ENCODE assay signal across 36 cellular contexts in the genomic region with DNA sequence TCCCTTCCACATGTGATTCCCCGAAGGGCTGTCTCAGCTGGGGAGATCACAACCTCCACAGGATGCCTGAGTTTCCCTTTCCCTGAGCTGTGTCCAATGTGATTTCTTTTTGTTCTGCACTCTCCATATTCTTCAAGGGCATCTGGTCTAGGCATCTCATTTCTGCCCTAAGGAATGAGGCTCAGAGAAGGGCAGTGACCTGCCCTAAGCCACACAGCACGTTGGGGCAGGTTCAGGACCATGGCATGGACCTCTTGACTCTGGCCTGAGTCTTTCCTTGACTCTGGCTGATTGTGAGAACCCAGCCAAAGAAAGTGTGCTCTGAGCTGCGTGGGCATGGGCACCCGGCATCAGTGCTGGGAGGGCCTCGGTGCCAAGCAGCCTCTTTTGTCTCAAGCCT.
"Had no signal": no experiment of that assay in that cellular context is flagged by ENCODE, and none has a peak within 500 bp of the region (broad histone marks: within the 10 kb centered on the region; RNA-seq: fewer than 3 reads in every experiment).

No MANE protein-coding gene starts in this region.

- H3K36me3 Mint-ChIP-seq: activated naive CD8-positive, alpha-beta T cell treated with anti-CD3 and anti-CD28 coated beads, Interleukin-2, amount 10 ng/mL, durations not matched to agents 7 days and 5 days had no signal

- H3K4me1 ChIP-seq: body of pancreas, breast epithelium had no signal

- ATAC-seq: activated CD8-positive, alpha-beta T cell treated with anti-CD3 and anti-CD28 coated beads for 36 hours; activated T-cell treated with anti-CD3 and anti-CD28 coated beads, Interleukin-2, amount 50 U/mL, for 72 hours; activated T-helper 17 cell treated with anti-CD3 and anti-CD28 coated beads, Interleukin-2, amount 50 U/mL, for 72 hours; body of pancreas; Right ventricle myocardium inferior had no signal

- H3K27me3 ChIP-seq: body of pancreas had no signal

- H2AFZ ChIP-seq: PC-9 had no signal

- H3K4me3 Mint-ChIP-seq: activated B cell treated with CpG ODN at 0.5 μM for 24 hours; activated CD8-positive, alpha-beta T cell treated with anti-CD3 and anti-CD28 coated beads for 36 hours; activated naive CD8-positive, alpha-beta T cell treated with anti-CD3 and anti-CD28 coated beads, Interleukin-2, amount 10 ng/mL, durations not matched to agents 7 days and 5 days; activated T-cell treated with anti-CD3 and anti-CD28 coated beads, Interleukin-2, amount 50 U/mL, for 72 hours; activated T-helper 17 cell treated with anti-CD3 and anti-CD28 coated beads, Interleukin-2, amount 50 U/mL, for 72 hours had no signal

- H3K4me1 Mint-ChIP-seq: activated B cell treated with CpG ODN at 0.5 μM for 24 hours; activated naive CD8-positive, alpha-beta T cell treated with anti-CD3 and anti-CD28 coated beads, Interleukin-2, amount 10 ng/mL, durations not matched to agents 7 days and 5 days; activated T-helper 17 cell treated with anti-CD3 and anti-CD28 coated beads, Interleukin-2, amount 50 U/mL, for 72 hours had no signal

- H3K9me3 Mint-ChIP-seq: activated B cell treated with CpG ODN at 0.5 μM for 24 hours; activated CD8-positive, alpha-beta T cell treated with anti-CD3 and anti-CD28 coated beads for 36 hours; activated naive CD8-positive, alpha-beta T cell treated with anti-CD3 and anti-CD28 coated beads, Interleukin-2, amount 10 ng/mL, durations not matched to agents 7 days and 5 days; activated T-cell treated with anti-CD3 and anti-CD28 coated beads, Interleukin-2, amount 50 U/mL, for 72 hours; activated T-helper 17 cell treated with anti-CD3 and anti-CD28 coated beads, Interleukin-2, amount 50 U/mL, for 72 hours had no signal

- H3K4me2 ChIP-seq: KMS-11, PC-9 had no signal

- H3K36me3 ChIP-seq: breast epithelium had no signal

- H3K27ac Mint-ChIP-seq: activated B cell treated with CpG ODN at 0.5 μM for 24 hours; activated CD8-positive, alpha-beta T cell treated with anti-CD3 and anti-CD28 coated beads for 36 hours; activated naive CD8-positive, alpha-beta T cell treated with anti-CD3 and anti-CD28 coated beads, Interleukin-2, amount 10 ng/mL, durations not matched to agents 7 days and 5 days; activated T-cell treated with anti-CD3 and anti-CD28 coated beads, Interleukin-2, amount 50 U/mL, for 72 hours; activated T-helper 17 cell treated with anti-CD3 and anti-CD28 coated beads, Interleukin-2, amount 50 U/mL, for 72 hours had no signal

- H3K4me3 ChIP-seq: body of pancreas, breast epithelium, PC-9 had no signal

- DNase-seq: activated B cell treated with CpG ODN at 0.5 μM for 24 hours; activated CD4-positive, alpha-beta T cell treated with anti-CD3 and anti-CD28 coated beads for 4 hours; activated CD4-positive, alpha-beta T cell treated with anti-CD3 and anti-CD28 coated beads, Interleukin-2, amount 50 U/mL, for 1 hour; activated CD4-positive, CD25-positive, alpha-beta regulatory T cell treated with anti-CD3 and anti-CD28 coated beads, Interleukin-2, amount 50 U/mL, for 72 hours; activated CD8-positive, alpha-beta T cell treated with anti-CD3 and anti-CD28 coated beads for 36 hours; activated effector memory CD4-positive, alpha-beta T cell treated with anti-CD3 and anti-CD28 coated beads, Interleukin-2, amount 50 U/mL, for 16 hours; activated naive CD4-positive, alpha-beta T cell; activated naive CD4-positive, alpha-beta T cell treated with anti-CD3 and anti-CD28 coated beads, Interleukin-2, amount 50 U/mL, for 16 hours; activated naive CD8-positive, alpha-beta T cell treated with anti-CD3 and anti-CD28 coated beads, Interleukin-2, amount 10 ng/mL, durations not matched to agents 7 days and 5 days; activated T-cell treated with anti-CD3 and anti-CD28 coated beads, Interleukin-2, amount 50 U/mL, for 1 hour; activated T-cell treated with anti-CD3 and anti-CD28 coated beads, Interleukin-2, amount 50 U/mL, for 72 hours; amygdala; body of pancreas; caudate nucleus; MM.1S; MV-4-11; NCI-H1092; NCI-H1436 treated with DMSO at 0.1 percent for 48 hours; NCI-H1694 treated with DMSO at 0.1 percent for 48 hours; NCI-H2029; NCI-H345; NCI-H524 treated with DMSO at 0.1 percent for 48 hours; NCI-H748 treated with DMSO at 0.1 percent for 48 hours; PC-9; SW 1271; T-helper 1 cell; T-helper 2 cell; T-helper 9 cell had no signal

- H3K27ac ChIP-seq: body of pancreas, breast epithelium, KMS-11, PC-9, RWPE1, VCaP had no signal

- FAIRE-seq: astrocyte, RCC 7860 had no signal

- H3K9me3 ChIP-seq: body of pancreas, breast epithelium had no signal

- H3K9ac ChIP-seq: KMS-11 had no signal
